ENCODE assay signal across 1 cellular context in the genomic region with DNA sequence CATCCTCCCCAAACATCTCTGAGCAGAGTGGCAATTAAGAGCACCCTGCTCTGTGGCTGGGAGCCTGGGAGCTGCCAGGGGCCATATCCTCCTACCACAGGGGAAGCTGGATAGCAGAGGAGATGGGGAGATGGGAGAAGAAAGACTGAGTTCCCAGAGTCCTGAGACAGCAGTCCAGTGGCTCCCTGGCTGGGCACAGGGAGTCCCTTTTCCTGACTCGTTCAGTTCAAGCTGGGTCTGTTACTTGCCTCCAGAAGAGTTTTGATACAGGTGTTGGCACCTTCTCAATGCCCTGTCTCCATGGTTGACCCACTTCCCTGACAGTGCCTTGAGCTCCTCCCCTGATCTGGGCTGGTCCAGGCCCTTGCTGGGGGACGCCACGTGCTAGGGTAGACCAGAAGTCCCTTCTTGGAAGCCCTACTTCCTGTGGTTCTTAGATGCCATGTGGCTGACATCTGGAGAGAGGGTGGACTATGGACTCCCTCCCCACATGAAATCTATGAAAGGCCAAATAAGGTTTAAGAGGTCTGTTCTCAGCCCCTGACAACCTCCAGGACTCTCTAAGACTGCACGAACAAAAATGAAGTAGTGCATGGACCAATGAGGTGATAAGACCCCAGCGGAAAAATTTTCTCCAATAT.
TF ChIP-seq lines count a peak whose summit lies in the region.

No MANE protein-coding gene starts in this region.

TF ChIP-seq in HepG2, 621 proteins besides CTCF, POLR2A, EP300 and RAD21 (continued from another document and continues in another):
- TF ChIP-seq, protein P1, sequence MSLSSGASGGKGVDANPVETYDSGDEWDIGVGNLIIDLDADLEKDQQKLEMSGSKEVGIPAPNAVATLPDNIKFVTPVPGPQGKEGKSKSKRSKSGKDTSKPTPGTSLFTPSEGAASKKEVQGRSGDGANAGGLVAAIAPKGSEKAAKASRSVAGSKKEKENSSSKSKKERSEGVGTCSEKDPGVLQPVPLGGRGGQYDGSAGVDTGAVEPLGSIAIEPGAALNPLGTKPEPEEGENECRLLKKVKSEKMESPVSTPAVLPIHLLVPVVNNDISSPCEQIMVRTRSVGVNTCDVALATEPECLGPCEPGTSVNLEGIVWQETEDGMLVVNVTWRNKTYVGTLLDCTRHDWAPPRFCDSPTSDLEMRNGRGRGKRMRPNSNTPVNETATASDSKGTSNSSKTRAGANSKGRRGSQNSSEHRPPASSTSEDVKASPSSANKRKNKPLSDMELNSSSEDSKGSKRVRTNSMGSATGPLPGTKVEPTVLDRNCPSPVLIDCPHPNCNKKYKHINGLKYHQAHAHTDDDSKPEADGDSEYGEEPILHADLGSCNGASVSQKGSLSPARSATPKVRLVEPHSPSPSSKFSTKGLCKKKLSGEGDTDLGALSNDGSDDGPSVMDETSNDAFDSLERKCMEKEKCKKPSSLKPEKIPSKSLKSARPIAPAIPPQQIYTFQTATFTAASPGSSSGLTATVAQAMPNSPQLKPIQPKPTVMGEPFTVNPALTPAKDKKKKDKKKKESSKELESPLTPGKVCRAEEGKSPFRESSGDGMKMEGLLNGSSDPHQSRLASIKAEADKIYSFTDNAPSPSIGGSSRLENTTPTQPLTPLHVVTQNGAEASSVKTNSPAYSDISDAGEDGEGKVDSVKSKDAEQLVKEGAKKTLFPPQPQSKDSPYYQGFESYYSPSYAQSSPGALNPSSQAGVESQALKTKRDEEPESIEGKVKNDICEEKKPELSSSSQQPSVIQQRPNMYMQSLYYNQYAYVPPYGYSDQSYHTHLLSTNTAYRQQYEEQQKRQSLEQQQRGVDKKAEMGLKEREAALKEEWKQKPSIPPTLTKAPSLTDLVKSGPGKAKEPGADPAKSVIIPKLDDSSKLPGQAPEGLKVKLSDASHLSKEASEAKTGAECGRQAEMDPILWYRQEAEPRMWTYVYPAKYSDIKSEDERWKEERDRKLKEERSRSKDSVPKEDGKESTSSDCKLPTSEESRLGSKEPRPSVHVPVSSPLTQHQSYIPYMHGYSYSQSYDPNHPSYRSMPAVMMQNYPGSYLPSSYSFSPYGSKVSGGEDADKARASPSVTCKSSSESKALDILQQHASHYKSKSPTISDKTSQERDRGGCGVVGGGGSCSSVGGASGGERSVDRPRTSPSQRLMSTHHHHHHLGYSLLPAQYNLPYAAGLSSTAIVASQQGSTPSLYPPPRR (CRISPR knock-in tag; IDR thresholded peaks at IDR 0.05; ENCODE audit: borderline replicate concordance): peak; percentile 36; the same call in 1 of the 2 replicates
- TF ChIP-seq SAP130 (CRISPR knock-in tag; IDR thresholded peaks at IDR 0.05; ENCODE audit: low read depth): peak; percentile 66
- TF ChIP-seq, protein P2, sequence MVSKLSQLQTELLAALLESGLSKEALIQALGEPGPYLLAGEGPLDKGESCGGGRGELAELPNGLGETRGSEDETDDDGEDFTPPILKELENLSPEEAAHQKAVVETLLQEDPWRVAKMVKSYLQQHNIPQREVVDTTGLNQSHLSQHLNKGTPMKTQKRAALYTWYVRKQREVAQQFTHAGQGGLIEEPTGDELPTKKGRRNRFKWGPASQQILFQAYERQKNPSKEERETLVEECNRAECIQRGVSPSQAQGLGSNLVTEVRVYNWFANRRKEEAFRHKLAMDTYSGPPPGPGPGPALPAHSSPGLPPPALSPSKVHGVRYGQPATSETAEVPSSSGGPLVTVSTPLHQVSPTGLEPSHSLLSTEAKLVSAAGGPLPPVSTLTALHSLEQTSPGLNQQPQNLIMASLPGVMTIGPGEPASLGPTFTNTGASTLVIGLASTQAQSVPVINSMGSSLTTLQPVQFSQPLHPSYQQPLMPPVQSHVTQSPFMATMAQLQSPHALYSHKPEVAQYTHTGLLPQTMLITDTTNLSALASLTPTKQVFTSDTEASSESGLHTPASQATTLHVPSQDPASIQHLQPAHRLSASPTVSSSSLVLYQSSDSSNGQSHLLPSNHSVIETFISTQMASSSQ (IDR thresholded peaks at IDR 0.05; ENCODE audit: low read depth): 0 out of 2 replicates have a peak, but pooled peaks have one; percentile 26
- TF ChIP-seq, protein P2 (CRISPR knock-in tag; IDR thresholded peaks at IDR 0.05; ENCODE audit: borderline replicate concordance): no peak
- TF ChIP-seq, protein P3, sequence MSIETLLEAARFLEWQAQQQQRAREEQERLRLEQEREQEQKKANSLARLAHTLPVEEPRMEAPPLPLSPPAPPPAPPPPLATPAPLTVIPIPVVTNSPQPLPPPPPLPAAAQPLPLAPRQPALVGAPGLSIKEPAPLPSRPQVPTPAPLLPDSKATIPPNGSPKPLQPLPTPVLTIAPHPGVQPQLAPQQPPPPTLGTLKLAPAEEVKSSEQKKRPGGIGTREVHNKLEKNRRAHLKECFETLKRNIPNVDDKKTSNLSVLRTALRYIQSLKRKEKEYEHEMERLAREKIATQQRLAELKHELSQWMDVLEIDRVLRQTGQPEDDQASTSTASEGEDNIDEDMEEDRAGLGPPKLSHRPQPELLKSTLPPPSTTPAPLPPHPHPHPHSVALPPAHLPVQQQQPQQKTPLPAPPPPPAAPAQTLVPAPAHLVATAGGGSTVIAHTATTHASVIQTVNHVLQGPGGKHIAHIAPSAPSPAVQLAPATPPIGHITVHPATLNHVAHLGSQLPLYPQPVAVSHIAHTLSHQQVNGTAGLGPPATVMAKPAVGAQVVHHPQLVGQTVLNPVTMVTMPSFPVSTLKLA (IDR thresholded peaks at IDR 0.05): peak; percentile 28; the same call in 1 of the 2 replicates
- peak; percentile 33; the same call in 1 of the 2 replicates for TF ChIP-seq THAP11 (CRISPR knock-in tag; IDR thresholded peaks at IDR 0.05)
- TF ChIP-seq RXRA (CRISPR knock-in tag; IDR thresholded peaks at IDR 0.05): no peak
- peak; percentile 55; the same call in 1 of the 2 replicates for TF ChIP-seq ZFP37 (CRISPR knock-in tag; IDR thresholded peaks at IDR 0.05; ENCODE audit: borderline replicate concordance)
- TF ChIP-seq ZNF30 (CRISPR knock-in tag; IDR thresholded peaks at IDR 0.05): peak; percentile 83; the same call in 1 of the 2 replicates
- TF ChIP-seq, protein P4, sequence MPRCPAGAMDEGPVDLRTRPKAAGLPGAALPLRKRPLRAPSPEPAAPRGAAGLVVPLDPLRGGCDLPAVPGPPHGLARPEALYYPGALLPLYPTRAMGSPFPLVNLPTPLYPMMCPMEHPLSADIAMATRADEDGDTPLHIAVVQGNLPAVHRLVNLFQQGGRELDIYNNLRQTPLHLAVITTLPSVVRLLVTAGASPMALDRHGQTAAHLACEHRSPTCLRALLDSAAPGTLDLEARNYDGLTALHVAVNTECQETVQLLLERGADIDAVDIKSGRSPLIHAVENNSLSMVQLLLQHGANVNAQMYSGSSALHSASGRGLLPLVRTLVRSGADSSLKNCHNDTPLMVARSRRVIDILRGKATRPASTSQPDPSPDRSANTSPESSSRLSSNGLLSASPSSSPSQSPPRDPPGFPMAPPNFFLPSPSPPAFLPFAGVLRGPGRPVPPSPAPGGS (CRISPR knock-in tag; IDR thresholded peaks at IDR 0.05): 0 out of 2 replicates have a peak, but pooled peaks have one; percentile 37
- TF ChIP-seq ZNF12 (CRISPR knock-in tag; IDR thresholded peaks at IDR 0.05): no peak
- TF ChIP-seq ZFP36L2 (CRISPR knock-in tag; IDR thresholded peaks at IDR 0.05): 0 out of 2 replicates have a peak, but pooled peaks have one; percentile 42
- TF ChIP-seq, protein P5, sequence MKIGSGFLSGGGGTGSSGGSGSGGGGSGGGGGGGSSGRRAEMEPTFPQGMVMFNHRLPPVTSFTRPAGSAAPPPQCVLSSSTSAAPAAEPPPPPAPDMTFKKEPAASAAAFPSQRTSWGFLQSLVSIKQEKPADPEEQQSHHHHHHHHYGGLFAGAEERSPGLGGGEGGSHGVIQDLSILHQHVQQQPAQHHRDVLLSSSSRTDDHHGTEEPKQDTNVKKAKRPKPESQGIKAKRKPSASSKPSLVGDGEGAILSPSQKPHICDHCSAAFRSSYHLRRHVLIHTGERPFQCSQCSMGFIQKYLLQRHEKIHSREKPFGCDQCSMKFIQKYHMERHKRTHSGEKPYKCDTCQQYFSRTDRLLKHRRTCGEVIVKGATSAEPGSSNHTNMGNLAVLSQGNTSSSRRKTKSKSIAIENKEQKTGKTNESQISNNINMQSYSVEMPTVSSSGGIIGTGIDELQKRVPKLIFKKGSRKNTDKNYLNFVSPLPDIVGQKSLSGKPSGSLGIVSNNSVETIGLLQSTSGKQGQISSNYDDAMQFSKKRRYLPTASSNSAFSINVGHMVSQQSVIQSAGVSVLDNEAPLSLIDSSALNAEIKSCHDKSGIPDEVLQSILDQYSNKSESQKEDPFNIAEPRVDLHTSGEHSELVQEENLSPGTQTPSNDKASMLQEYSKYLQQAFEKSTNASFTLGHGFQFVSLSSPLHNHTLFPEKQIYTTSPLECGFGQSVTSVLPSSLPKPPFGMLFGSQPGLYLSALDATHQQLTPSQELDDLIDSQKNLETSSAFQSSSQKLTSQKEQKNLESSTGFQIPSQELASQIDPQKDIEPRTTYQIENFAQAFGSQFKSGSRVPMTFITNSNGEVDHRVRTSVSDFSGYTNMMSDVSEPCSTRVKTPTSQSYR (CRISPR knock-in tag; IDR thresholded peaks at IDR 0.05; ENCODE audit: borderline replicate concordance): peak; percentile 53; the same call in 1 of the 2 replicates
- TF ChIP-seq KLF11 (CRISPR knock-in tag; IDR thresholded peaks at IDR 0.05): peak; percentile 75; the same call in 1 of the 2 replicates
- no peak for TF ChIP-seq ZNF891 (CRISPR knock-in tag; IDR thresholded peaks at IDR 0.05)
- no peak; the same call in none of the 2 replicates for TF ChIP-seq ZZZ3 (CRISPR knock-in tag; IDR thresholded peaks at IDR 0.05; ENCODE audit: borderline replicate concordance)
- TF ChIP-seq HOXD1 (CRISPR knock-in tag; IDR thresholded peaks at IDR 0.05): no peak
- TF ChIP-seq HNF4G (IDR thresholded peaks at IDR 0.05; ENCODE audit: borderline replicate concordance, low read depth, low read length): no peak; the same call in 1 of the 2 replicates
- peak; percentile 49 for TF ChIP-seq HNF4G (CRISPR knock-in tag; IDR thresholded peaks at IDR 0.05; ENCODE audit: borderline replicate concordance, low read depth)
- TF ChIP-seq ZNF772 (CRISPR knock-in tag; IDR thresholded peaks at IDR 0.05): no peak
- peak; percentile 58; the same call in 1 of the 2 replicates for TF ChIP-seq JUNB (CRISPR knock-in tag; IDR thresholded peaks at IDR 0.05; ENCODE audit: borderline replicate concordance)
- TF ChIP-seq, protein P6, sequence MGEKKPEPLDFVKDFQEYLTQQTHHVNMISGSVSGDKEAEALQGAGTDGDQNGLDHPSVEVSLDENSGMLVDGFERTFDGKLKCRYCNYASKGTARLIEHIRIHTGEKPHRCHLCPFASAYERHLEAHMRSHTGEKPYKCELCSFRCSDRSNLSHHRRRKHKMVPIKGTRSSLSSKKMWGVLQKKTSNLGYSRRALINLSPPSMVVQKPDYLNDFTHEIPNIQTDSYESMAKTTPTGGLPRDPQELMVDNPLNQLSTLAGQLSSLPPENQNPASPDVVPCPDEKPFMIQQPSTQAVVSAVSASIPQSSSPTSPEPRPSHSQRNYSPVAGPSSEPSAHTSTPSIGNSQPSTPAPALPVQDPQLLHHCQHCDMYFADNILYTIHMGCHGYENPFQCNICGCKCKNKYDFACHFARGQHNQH (CRISPR knock-in tag; IDR thresholded peaks at IDR 0.05): 0 out of 2 replicates have a peak, but pooled peaks have one; percentile 41
- TF ChIP-seq, protein P7, sequence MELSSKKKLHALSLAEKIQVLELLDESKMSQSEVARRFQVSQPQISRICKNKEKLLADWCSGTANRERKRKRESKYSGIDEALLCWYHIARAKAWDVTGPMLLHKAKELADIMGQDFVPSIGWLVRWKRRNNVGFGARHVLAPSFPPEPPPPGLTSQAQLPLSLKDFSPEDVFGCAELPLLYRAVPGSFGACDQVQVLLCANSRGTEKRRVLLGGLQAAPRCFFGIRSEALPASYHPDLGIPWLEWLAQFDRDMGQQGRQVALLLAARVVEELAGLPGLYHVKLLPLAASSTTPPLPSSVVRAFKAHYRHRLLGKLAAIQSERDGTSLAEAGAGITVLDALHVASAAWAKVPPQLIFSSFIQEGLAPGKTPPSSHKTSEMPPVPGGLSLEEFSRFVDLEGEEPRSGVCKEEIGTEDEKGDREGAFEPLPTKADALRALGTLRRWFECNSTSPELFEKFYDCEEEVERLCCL (CRISPR knock-in tag; IDR thresholded peaks at IDR 0.05; ENCODE audit: borderline replicate concordance): no peak
- TF ChIP-seq MXI1 (IDR thresholded peaks at IDR 0.05; ENCODE audit: borderline replicate concordance, low read depth, low read length): peak; percentile 32; the same call in 1 of the 3 replicates
- no peak for TF ChIP-seq SCMH1 (CRISPR knock-in tag; IDR thresholded peaks at IDR 0.05; ENCODE audit: borderline replicate concordance)
- no peak for TF ChIP-seq ZNF781 (CRISPR knock-in tag; IDR thresholded peaks at IDR 0.05; ENCODE audit: borderline replicate concordance, not compliant biosample characterization)
- peak; percentile 49; the same call in 1 of the 2 replicates for TF ChIP-seq ZNF558 (CRISPR knock-in tag; IDR thresholded peaks at IDR 0.05; ENCODE audit: borderline replicate concordance)
- TF ChIP-seq HDAC1 (CRISPR knock-in tag; IDR thresholded peaks at IDR 0.05): peak; percentile 44; the same call in 1 of the 2 replicates
- TF ChIP-seq ZNF530 (CRISPR knock-in tag; IDR thresholded peaks at IDR 0.05; ENCODE audit: low read depth): 0 out of 2 replicates have a peak, but pooled peaks have one; percentile 43
- peak; percentile 70 for TF ChIP-seq ZNF563 (CRISPR knock-in tag; IDR thresholded peaks at IDR 0.05)
- peak; percentile 30 for TF ChIP-seq TEAD3 (CRISPR knock-in tag; optimal IDR thresholded peaks at IDR 0.05; ENCODE audit: borderline replicate concordance)
- TF ChIP-seq ZNF256 (CRISPR knock-in tag; conservative IDR thresholded peaks at IDR 0.05): no peak
- no peak for TF ChIP-seq TCF7L2 (IDR thresholded peaks at IDR 0.05; ENCODE audit: low read depth, low read length)
